ENCODE assay signal across 22 cellular contexts in genomic region chr1:66452162-66452561, GRCh38.
DNase-seq lines count a peak whose midpoint lies in the region; ATAC-seq, FAIRE-seq and TF ChIP-seq lines count a peak whose summit lies in the region.
"Had no signal": no experiment of that assay in that cellular context is flagged by ENCODE, and none has a peak within 500 bp of the region (broad histone marks: within the 10 kb centered on the region; RNA-seq: fewer than 3 reads in every experiment).

No MANE protein-coding gene starts in this region.

- H2BK5ac ChIP-seq in H1 (ENCODE audit: low read depth, low read length): no peak overlapping the region

- H3K79me1 ChIP-seq in H1 (ENCODE audit: low read depth, low read length): no peaks in the 10 kb centered on the region

- no peak overlapping the region for H2BK120ac ChIP-seq in H1 (replicated peaks; ENCODE audit: low read depth, low read length)

- ATAC-seq in left cardiac atrium (no peak), Panc1 (no peak), GM18502 (IDR thresholded peaks at IDR 0.05; ENCODE audit: poor library complexity, unreplicated experiment) (no peak)
- ATAC-seq: activated T-helper 17 cell treated with anti-CD3 and anti-CD28 coated beads, Interleukin-2, amount 50 U/mL, for 72 hours; K562; left colon; sciatic nerve; T-cell had no signal

- no peaks in the 10 kb centered on the region for H3K27me3 ChIP-seq in cardiac muscle cell
- H3K27me3 ChIP-seq in Panc1 (ENCODE audit: control insufficient read depth, insufficient read depth, low read length): no peaks in the 10 kb centered on the region
- H3K27me3 ChIP-seq in H1 (replicated peaks in 1 of 4; ENCODE audit: control insufficient read depth in 3 of 4, extremely low read depth in 1 of 4, insufficient read depth in 3 of 4, low read length in 3 of 4): no peaks in the 10 kb centered on the region
- H3K27me3 ChIP-seq in prostate gland (replicated peaks; ENCODE audit: insufficient read depth): no peaks in the 10 kb centered on the region
- H3K27me3 ChIP-seq: vagina had no signal

- DNase-seq in cardiac muscle cell (ENCODE audit: low read depth in 1 of 2, low spot score in 1 of 2): no peak
- no peak for DNase-seq in left cardiac atrium
- no peak for DNase-seq in Panc1 (ENCODE audit: low read depth, low spot score)
- no peak for DNase-seq in H1 (ENCODE audit: low read depth in 1 of 2, low spot score in 2 of 2)
- DNase-seq in prostate gland (ENCODE audit: low spot score): peak; percentile 12
- DNase-seq in stimulated activated naive CD4-positive, alpha-beta T cell (lab: John Stamatoyannopoulos, UW): no peak
- DNase-seq in AG20443 (ENCODE audit: low spot score): no peak
- DNase-seq: activated B cell treated with CpG ODN at 0.5 μM for 24 hours; activated CD8-positive, alpha-beta memory T cell treated with anti-CD3 and anti-CD28 coated beads for 24 hours; left colon; NCI-H1092; NCI-H2171; NCI-H774; nucleus accumbens; stimulated activated CD4-positive, alpha-beta T cell treated with anti-CD3 and anti-CD28 coated beads, Interleukin-1b, Interleukin-23, amount 100 ng/mL, for 48 hours; T-cell had no signal

- H2AK5ac ChIP-seq in H1 (ENCODE audit: low read depth, low read length): no peak overlapping the region

- intact Hi-C loops in left cardiac atrium (cut with DNase I): no loop called here
- intact Hi-C loops in Panc1 (cut with micrococcal nuclease; ENCODE audit: unreplicated experiment): loop anchor here (10.0 kb wide), 1 partner anchor 273 kb away; no protein-coding TSS in a partner anchor
- intact Hi-C loops in prostate gland (cut with DNase I): loop anchor here (5.0 kb wide), 1 partner anchor 515 kb away; no protein-coding TSS in a partner anchor

- TF ChIP-seq CTCF in cardiac muscle cell (IDR thresholded peaks at IDR 0.05; ENCODE audit: low read depth, low read length) (peak; percentile 18), Panc1 (IDR thresholded peaks at IDR 0.05) (peak; percentile 16; the same call in 1 of the 2 replicates), H1 (IDR thresholded peaks at IDR 0.05; ENCODE audit: control extremely low read depth in 1 of 3, insufficient read depth in 1 of 3, low read depth in 1 of 3, low read length in 3 of 3) (no peak), prostate gland (IDR thresholded peaks at IDR 0.05) (peak in 2 of 4 experiments; percentile 12 to 35)

- in situ Hi-C loops in Panc1 (cut with HindIII; ENCODE audit: low pct_unique_long_range_greater_than_20kb, low sequenced_read_pairs): no loop called here

- POLR2A ChIA-PET in Panc1 (lab: Charles Lee): no interaction called here
- POLR2A ChIA-PET in H1 (lab: Charles Lee; ENCODE audit: partially characterized antibody): no interaction called here

- H2BK15ac ChIP-seq in H1 (ENCODE audit: low read length): no peak overlapping the region

- no TSS peak for BruUV-seq in Panc1 (replicated peaks; lab: Mats Ljungman, UMichigan)

- H3K4me1 ChIP-seq in cardiac muscle cell (ENCODE audit: low read depth) (peaks cover 30% of the 10 kb centered on the region), Panc1 (ENCODE audit: control insufficient read depth, insufficient read depth, low read length) (no peaks in the 10 kb centered on the region), H1 (replicated peaks in 1 of 4; ENCODE audit: control insufficient read depth in 3 of 4, insufficient read depth in 4 of 4, low read length in 3 of 4) (no peaks in the 10 kb centered on the region), prostate gland (replicated peaks) (no peaks in the 10 kb centered on the region)
- H3K4me1 ChIP-seq: vagina had no signal

- H4K20me1 ChIP-seq in H1 (replicated peaks in 1 of 2; ENCODE audit: control insufficient read depth in 1 of 2, insufficient read depth in 2 of 2, low read length in 2 of 2): no peaks in the 10 kb centered on the region

- H3K9me3 ChIP-seq in cardiac muscle cell (ENCODE audit: low read depth) (no peaks in the 10 kb centered on the region), Panc1 (ENCODE audit: control insufficient read depth, insufficient read depth, low read depth, low read length) (no peaks in the 10 kb centered on the region), H1 (ENCODE audit: insufficient read depth in 2 of 2, low read depth in 1 of 2, low read length in 1 of 2) (no peaks in the 10 kb centered on the region), prostate gland (no peaks in the 10 kb centered on the region)
- H3K9me3 ChIP-seq: vagina had no signal

- H3K23ac ChIP-seq in H1 (ENCODE audit: insufficient read length): no peak overlapping the region

- H3K27ac ChIP-seq in cardiac muscle cell: no peak overlapping the region
- H3K27ac ChIP-seq in Panc1 (ENCODE audit: low read length): no peak overlapping the region
- H3K27ac ChIP-seq in H1 (ENCODE audit: low read depth, low read length): no peak overlapping the region
- H3K27ac ChIP-seq in prostate gland: no peak overlapping the region
- H3K27ac ChIP-seq: vagina had no signal

- H2AFZ ChIP-seq in H1 (ENCODE audit: low read length): no peak overlapping the region

- H4K5ac ChIP-seq in H1 (ENCODE audit: insufficient read length, low read depth, low read length): no peak overlapping the region

- no peak overlapping the region for H2BK12ac ChIP-seq in H1 (ENCODE audit: low read depth, low read length)

- H3K4me3 ChIP-seq in cardiac muscle cell (no peak overlapping the region), Panc1 (ENCODE audit: low read depth in 2 of 2, low read length in 2 of 2) (no peak overlapping the region), H1 (ENCODE audit: extremely low read depth in 1 of 4, insufficient read depth in 2 of 4, low read depth in 3 of 4, low read length in 4 of 4) (no peak overlapping the region), prostate gland (no peak overlapping the region)
- H3K4me3 ChIP-seq: K562, vagina had no signal

- TF ChIP-seq RAD21 in H1 (IDR thresholded peaks at IDR 0.05 in 1 of 2, conservative IDR thresholded peaks at IDR 0.05 in 1 of 2; ENCODE audit: low read depth in 2 of 2, low read length in 2 of 2): peak; percentile 2 to 15; a peak in 2 of 4 replicates

- H3K23me2 ChIP-seq in H1 (ENCODE audit: low read depth, low read length): no peaks in the 10 kb centered on the region

- H3K9ac ChIP-seq in H1 (replicated peaks in 1 of 4; ENCODE audit: extremely low read depth in 1 of 4, low read depth in 3 of 4, low read length in 3 of 4): no peak overlapping the region

- H3K79me2 ChIP-seq in H1 (ENCODE audit: control insufficient read depth in 1 of 2, insufficient read depth in 2 of 2, low read length in 2 of 2): no peaks in the 10 kb centered on the region

- no peak overlapping the region for H3K18ac ChIP-seq in H1 (ENCODE audit: extremely low read depth, low read length)

- TF ChIP-seq EP300 in H1 (IDR thresholded peaks at IDR 0.05; ENCODE audit: borderline replicate concordance in 1 of 2, low read depth in 2 of 2, low read length in 2 of 2): no peak

- H3K14ac ChIP-seq in H1 (ENCODE audit: insufficient read length): no peak overlapping the region

- WGBS in H1 (ENCODE audit: extremely low coverage in 1 of 2, insufficient coverage in 1 of 2, insufficient read length in 1 of 2, insufficient replicate concordance in 2 of 2, low coverage in 1 of 2, low lambda C conversion rate in 2 of 2, missing lambda C conversion rate in 1 of 2), 2 experiments: 95% methylated on average over 1 of the region's 1 CpG; no CpG with 5 or more reads in 1 of the 2 experiments
- 48% methylated on average over 1 of the region's 1 CpG for WGBS in prostate gland

- TF ChIP-seq POLR2A in H1 (IDR thresholded peaks at IDR 0.05; ENCODE audit: control extremely low read depth in 1 of 2, low read depth in 2 of 2, low read length in 2 of 2) (no peak), prostate gland (IDR thresholded peaks at IDR 0.05) (no peak)

- H3K36me3 ChIP-seq in cardiac muscle cell (no peaks in the 10 kb centered on the region), Panc1 (ENCODE audit: control insufficient read depth, insufficient read depth, low read length) (no peaks in the 10 kb centered on the region), H1 (ENCODE audit: control insufficient read depth in 2 of 4, insufficient read depth in 4 of 4, low read length in 3 of 4) (no peaks in the 10 kb centered on the region), prostate gland (no peaks in the 10 kb centered on the region)
- H3K36me3 ChIP-seq: vagina had no signal

- no peak overlapping the region for H2BK20ac ChIP-seq in H1 (ENCODE audit: low read length)

- no peak for FAIRE-seq in H1 (lab: Jason Lieb, UNC)
- FAIRE-seq: frontal cortex, K562 had no signal

- H3K4me2 ChIP-seq in H1 (ENCODE audit: insufficient read depth in 1 of 2, low read depth in 2 of 2, low read length in 2 of 2): no peak overlapping the region

- no peak overlapping the region for H4K91ac ChIP-seq in H1 (replicated peaks; ENCODE audit: insufficient read length, low read length)

- H3K4ac ChIP-seq in H1 (replicated peaks; ENCODE audit: insufficient read length, low read depth, low read length): no peak overlapping the region

- no peak overlapping the region for H4K8ac ChIP-seq in H1 (ENCODE audit: extremely low read depth, insufficient read depth, low read length)

- H3K56ac ChIP-seq in H1 (replicated peaks; ENCODE audit: insufficient read length, low read depth, low read length): no peak overlapping the region

- CTCF ChIA-PET in Panc1 (lab: Charles Lee): no interaction called here
- CTCF ChIA-PET in H1 (lab: Charles Lee; ENCODE audit: partially characterized antibody): interaction anchor here (1.3 to 4.7 kb wide), 2 partner anchors 201 to 467 kb away, joined by 3 to 37 read pairs; no protein-coding TSS in a partner anchor

TF ChIP-seq in H1, 55 proteins besides CTCF, POLR2A, EP300 and RAD21 (continues in another document):
- TF ChIP-seq RNF2 (IDR thresholded peaks at IDR 0.05; ENCODE audit: borderline replicate concordance, low read depth, low read length, missing control alignments, poor library complexity, severe bottlenecking) (no peak), SRF (IDR thresholded peaks at IDR 0.05; ENCODE audit: low read depth, low read length) (no peak), ZNF274 (IDR thresholded peaks at IDR 0.05; ENCODE audit: borderline replicate concordance, extremely low read depth, low read length) (no peak), TEAD4 (IDR thresholded peaks at IDR 0.05; ENCODE audit: low read depth, low read length) (no peak), CHD2 (IDR thresholded peaks at IDR 0.05; ENCODE audit: low read length) (no peak), ASH2L (IDR thresholded peaks at IDR 0.05; ENCODE audit: low read length) (no peak), TAF1 (IDR thresholded peaks at IDR 0.05; ENCODE audit: low read depth, low read length) (no peak), EZH2 (IDR thresholded peaks at IDR 0.05; ENCODE audit: low read depth, low read length, severe bottlenecking) (no peak), BRCA1 (IDR thresholded peaks at IDR 0.05; ENCODE audit: low read depth, low read length) (no peak)
- TF ChIP-seq, protein P1, sequence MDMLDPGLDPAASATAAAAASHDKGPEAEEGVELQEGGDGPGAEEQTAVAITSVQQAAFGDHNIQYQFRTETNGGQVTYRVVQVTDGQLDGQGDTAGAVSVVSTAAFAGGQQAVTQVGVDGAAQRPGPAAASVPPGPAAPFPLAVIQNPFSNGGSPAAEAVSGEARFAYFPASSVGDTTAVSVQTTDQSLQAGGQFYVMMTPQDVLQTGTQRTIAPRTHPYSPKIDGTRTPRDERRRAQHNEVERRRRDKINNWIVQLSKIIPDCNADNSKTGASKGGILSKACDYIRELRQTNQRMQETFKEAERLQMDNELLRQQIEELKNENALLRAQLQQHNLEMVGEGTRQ (IDR thresholded peaks at IDR 0.05; ENCODE audit: low read length): no peak

Comparison
In these comparisons a context has a peak if more than half of its experiments do, and no peak if none do; other contexts are left out.
1. CTCF ChIP-seq: peak in cardiac muscle cell (single experiment) and Panc1 (single experiment); none in H1 (0 of 3).
2. intact Hi-C loops: an anchor here in Panc1 (10.0 kb wide) and prostate gland (5.0 kb wide); none called in left cardiac atrium.